Comparison of ENCODE assay signal across 8 cellular contexts in the genomic region with DNA sequence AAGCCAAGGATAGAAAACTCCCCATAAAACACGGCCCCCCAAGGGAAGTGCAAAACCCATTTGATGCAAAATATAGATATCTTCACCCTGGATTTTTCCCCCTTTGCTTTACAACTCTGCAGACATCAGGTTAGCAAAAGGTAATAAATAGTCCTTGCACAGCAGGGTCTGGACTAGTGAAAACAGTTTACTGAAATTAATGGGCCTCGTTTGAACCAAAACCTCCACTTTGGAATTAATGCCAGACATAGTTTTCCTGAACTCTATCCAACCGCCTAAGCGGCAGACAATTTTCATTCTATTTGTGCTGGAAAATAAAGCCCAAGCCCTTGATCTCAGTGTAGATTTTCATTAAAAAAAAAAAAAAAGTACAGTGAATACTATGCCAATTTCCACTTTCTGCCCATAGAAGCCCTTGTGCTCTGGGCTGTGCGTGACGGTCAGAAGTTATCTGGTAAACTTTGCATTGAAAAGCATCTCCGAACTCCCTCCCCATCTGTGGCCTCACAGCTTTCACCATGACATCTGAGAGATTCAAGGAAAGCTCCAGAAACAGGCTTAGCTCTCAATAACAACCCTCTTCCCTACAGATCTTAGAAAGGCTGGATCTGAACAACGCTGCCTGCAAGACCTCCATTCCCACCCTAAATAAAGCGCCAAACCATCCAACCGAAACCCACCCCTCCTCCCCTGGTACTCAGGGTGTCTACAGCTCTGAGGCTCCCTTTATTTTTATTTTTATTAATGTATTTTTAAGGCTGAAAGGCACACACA.
A peak's percentile ranks its signal among the peaks of the same experiment; 100 is the strongest.
DNase-seq lines count a peak whose midpoint lies in the region; ATAC-seq, FAIRE-seq and TF ChIP-seq lines count a peak whose summit lies in the region.

No MANE protein-coding gene starts in this region.

- H3K9me3 ChIP-seq in BLaER1 (no peaks in the 10 kb centered on the region), muscle layer of colon (ENCODE audit: low read length) (no peaks in the 10 kb centered on the region)

- H4K20me1 ChIP-seq in BLaER1: no peaks in the 10 kb centered on the region

- H3K36me3 ChIP-seq in BLaER1: no peaks in the 10 kb centered on the region
- no peaks in the 10 kb centered on the region for H3K36me3 ChIP-seq in muscle layer of colon (ENCODE audit: insufficient read depth, low read length)

- peak overlapping the region; percentile 86 for H3K27ac ChIP-seq in BLaER1
- H3K27ac ChIP-seq in muscle layer of colon (ENCODE audit: low read depth, low read length): peak overlapping the region; percentile 92

- H3K9ac ChIP-seq in BLaER1: peak overlapping the region; percentile 79
- peak overlapping the region; percentile 35 for H3K9ac ChIP-seq in muscle layer of colon (ENCODE audit: low read length)

- FAIRE-seq in D721Med (lab: Jason Lieb, UNC): no peak

- peak; percentile 69 for DNase-seq in NCI-H748 treated with DMSO at 0.1 percent for 48 hours (lab: John Stamatoyannopoulos, UW)
- DNase-seq in choroid plexus epithelial cell (ENCODE audit: low read depth): peak; percentile 62
- DNase-seq in NCI-H2029 treated with DMSO at 0.1 percent for 48 hours (lab: John Stamatoyannopoulos, UW): no peak
- DNase-seq in islet precursor cell: no peak
- DNase-seq in D721Med (ENCODE audit: insufficient read length, low spot score): no peak

- H3K4me1 ChIP-seq in BLaER1: peaks cover 96% of the 10 kb centered on the region
- H3K4me1 ChIP-seq in muscle layer of colon (ENCODE audit: insufficient read depth, low read length): peaks cover 78% of the 10 kb centered on the region

- peak; percentile 10 for ATAC-seq in GM19452 (IDR thresholded peaks at IDR 0.05; ENCODE audit: unreplicated experiment)

- peak overlapping the region; percentile 97 for H3K4me2 ChIP-seq in BLaER1

- TF ChIP-seq CTCF in choroid plexus epithelial cell (conservative IDR thresholded peaks at IDR 0.05; ENCODE audit: low read depth, low read length) (no peak), D721Med (IDR thresholded peaks at IDR 0.05; ENCODE audit: insufficient read depth, missing control alignments) (no peak)

- H3K27me3 ChIP-seq in BLaER1: no peaks in the 10 kb centered on the region
- H3K27me3 ChIP-seq in muscle layer of colon (ENCODE audit: control insufficient read depth in 1 of 2, insufficient read depth in 2 of 2, low read length in 2 of 2): no peaks in the 10 kb centered on the region

- H3K4me3 ChIP-seq in BLaER1 (peak overlapping the region; percentile 58), choroid plexus epithelial cell (ENCODE audit: low read depth, low read length) (peak overlapping the region; percentile 13), muscle layer of colon (ENCODE audit: low read depth in 1 of 2, low read length in 2 of 2) (no peak overlapping the region)

Comparison
In these comparisons a context has a peak if more than half of its experiments do, and no peak if none do; other contexts are left out.
1. H3K4me3 ChIP-seq: peak in BLaER1 (single experiment) and choroid plexus epithelial cell (single experiment); none in muscle layer of colon (0 of 2).
2. DNase-seq: peak in NCI-H748 treated with DMSO at 0.1 percent for 48 hours (single experiment) and choroid plexus epithelial cell (single experiment); none in NCI-H2029 treated with DMSO at 0.1 percent for 48 hours (single experiment), islet precursor cell (single experiment) and D721Med (single experiment).